Comparison of ENCODE assay signal across 8 cellular contexts in genomic region chr1:155093938-155094621, GRCh38. TPM values are rescaled to one million over a fixed set of nuclear protein-coding genes. Genes with fewer than 3 reads are reported as not detected.
DNase-seq lines count a peak whose midpoint lies in the region; ATAC-seq and TF ChIP-seq lines count a peak whose summit lies in the region.

No MANE protein-coding gene starts in this region.

- peak; percentile 60 for TF ChIP-seq CTCF in OCI-LY7 (conservative IDR thresholded peaks at IDR 0.05; ENCODE audit: low read length)

- DNase-seq in HT-29 (ENCODE audit: low spot score) (peak; percentile 57), OCI-LY7 (ENCODE audit: low spot score) (peak; percentile 48), dermis microvascular lymphatic vessel endothelial cell (ENCODE audit: low read depth in 2 of 2) (peak; percentile 43 to 77), myocyte (ENCODE audit: low read depth) (peak; percentile 50)
- DNase-seq in activated CD4-positive, CD25-positive, alpha-beta regulatory T cell treated with anti-CD3 and anti-CD28 coated beads, Interleukin-2, amount 50 U/mL, for 72 hours, result no peak

- H3K4me1 ChIP-seq in BLaER1 (peaks cover 47% of the 10 kb centered on the region), OCI-LY7 (ENCODE audit: insufficient read depth, low read length, poor library complexity, severe bottlenecking) (peaks cover 7% of the 10 kb centered on the region)

- H2AFZ ChIP-seq in OCI-LY7 (ENCODE audit: low read length), result no peak overlapping the region

- POLR2A ChIA-PET in OCI-LY7 (lab: Charles Lee), result no interaction called here

- BruUV-seq in OCI-LY7 (replicated peaks; lab: Mats Ljungman, UMichigan), result no TSS peak

- H3K27ac ChIP-seq in BLaER1 (peak overlapping the region; percentile 35), OCI-LY7 (ENCODE audit: low read depth, low read length, poor library complexity, severe bottlenecking) (no peak overlapping the region)

- H3K4me2 ChIP-seq in BLaER1, result peak overlapping the region; percentile 78
- no peak overlapping the region; the same call in 1 of the 2 replicates for H3K4me2 ChIP-seq in OCI-LY7 (ENCODE audit: low read length)

- ATAC-seq in HG02885 (IDR thresholded peaks at IDR 0.05; ENCODE audit: poor library complexity, unreplicated experiment) (no peak), HG02970 (IDR thresholded peaks at IDR 0.05; ENCODE audit: low FRiP score, unreplicated experiment) (no peak)

- H3K79me2 ChIP-seq in OCI-LY7 (ENCODE audit: insufficient read depth, low read depth, low read length), result no peaks in the 10 kb centered on the region

- no peaks in the 10 kb centered on the region for H3K36me3 ChIP-seq in BLaER1
- H3K36me3 ChIP-seq in OCI-LY7 (ENCODE audit: insufficient read depth, low read length), result no peaks in the 10 kb centered on the region

- CTCF ChIA-PET in OCI-LY7 (lab: Charles Lee; ENCODE audit: unreplicated experiment), result no interaction called here

- intact Hi-C loops in OCI-LY7 (cut with micrococcal nuclease; ENCODE audit: unreplicated experiment), result no loop called here

- H3K4me3 ChIP-seq in BLaER1, result no peak overlapping the region
- no peak overlapping the region for H3K4me3 ChIP-seq in OCI-LY7 (ENCODE audit: low read depth, low read length, poor library complexity, severe bottlenecking)

- H3K9me2 ChIP-seq in OCI-LY7 (ENCODE audit: insufficient read depth, low read length), result no peaks in the 10 kb centered on the region

- H4K20me1 ChIP-seq in BLaER1 (no peaks in the 10 kb centered on the region), OCI-LY7 (ENCODE audit: insufficient read depth, low read length) (no peaks in the 10 kb centered on the region)

- H3K27me3 ChIP-seq in BLaER1, result no peaks in the 10 kb centered on the region

- H3K9ac ChIP-seq in BLaER1, result peak overlapping the region; percentile 52

- H3K9me3 ChIP-seq in BLaER1, result no peaks in the 10 kb centered on the region
- no peaks in the 10 kb centered on the region for H3K9me3 ChIP-seq in OCI-LY7 (ENCODE audit: low read length)

RNA-seq across cellular contexts. Expression of gene EFNA3, which starts 15.4 kb away (rescaled TPM):
- 2.4 and 3.9 TPM in 2 replicates for total RNA-seq in HT-29 (2014; rRNA removed; shearing (Covaris generic))
- 5.7 and 6.7 TPM in 2 replicates for total RNA-seq in OCI-LY7 (2014; rRNA removed; shearing (Covaris generic))
- total RNA-seq in OCI-LY7 (2022), result 4.8 and 10.8 TPM in 2 replicates
- 1.3 and 1.6 TPM in 2 replicates for total RNA-seq in dermis microvascular lymphatic vessel endothelial cell
- 0.56 and 0.88 TPM in 2 replicates for total RNA-seq in myocyte
- 4.6 TPM for polyA plus RNA-seq in myocyte (2012)

RNA-seq across cellular contexts. Expression of gene EFNA4, which starts 30.5 kb away (rescaled TPM):
- total RNA-seq in HT-29 (2014; rRNA removed; shearing (Covaris generic)), result 34.6 and 45.0 TPM in 2 replicates
- 10.5 and 11.5 TPM in 2 replicates for total RNA-seq in OCI-LY7 (2014; rRNA removed; shearing (Covaris generic))
- total RNA-seq in OCI-LY7 (2022) (9.0 and 10.1 TPM in 2 replicates), dermis microvascular lymphatic vessel endothelial cell (12.2 and 17.4 TPM in 2 replicates), myocyte (4.9 and 8.3 TPM in 2 replicates)
- polyA plus RNA-seq in myocyte (2012), result 6.4 TPM

RNA-seq across cellular contexts. Expression of gene EFNA1, which starts 33.6 kb away (rescaled TPM):
- 49.8 and 62.7 TPM in 2 replicates for total RNA-seq in HT-29 (2014; rRNA removed; shearing (Covaris generic))
- not detected in 2 replicates for total RNA-seq in OCI-LY7 (2014; rRNA removed; shearing (Covaris generic))
- total RNA-seq in OCI-LY7 (2022) (not detected in 2 replicates), dermis microvascular lymphatic vessel endothelial cell (132 and 215 TPM in 2 replicates), myocyte (0.59 and 1.4 TPM in 2 replicates)
- polyA plus RNA-seq in myocyte (2012), result 4.8 TPM

RNA-seq across cellular contexts. Expression of gene SLC50A1, which starts 41.6 kb away (rescaled TPM):
- total RNA-seq in HT-29 (2014; rRNA removed; shearing (Covaris generic)), result 38.8 and 47.5 TPM in 2 replicates
- total RNA-seq in OCI-LY7 (2014; rRNA removed; shearing (Covaris generic)), result 11.6 and 12.3 TPM in 2 replicates
- 46.1 and 48.0 TPM in 2 replicates for total RNA-seq in OCI-LY7 (2022)
- 48.5 and 48.7 TPM in 2 replicates for total RNA-seq in dermis microvascular lymphatic vessel endothelial cell
- 12.2 and 13.4 TPM in 2 replicates for total RNA-seq in myocyte
- 33.5 TPM for polyA plus RNA-seq in myocyte (2012)

RNA-seq across cellular contexts. Expression of gene ADAM15, which starts 43.0 kb away (rescaled TPM):
- 177 and 185 TPM in 2 replicates for total RNA-seq in HT-29 (2014; rRNA removed; shearing (Covaris generic))
- total RNA-seq in OCI-LY7 (2014; rRNA removed; shearing (Covaris generic)), result 14.2 and 19.7 TPM in 2 replicates
- total RNA-seq in OCI-LY7 (2022) (50.4 and 56.1 TPM in 2 replicates), dermis microvascular lymphatic vessel endothelial cell (176 and 178 TPM in 2 replicates), myocyte (27.3 and 33.3 TPM in 2 replicates)
- polyA plus RNA-seq in myocyte (2012), result 51.7 TPM

Comparison
In these comparisons a context has a peak if more than half of its experiments do, and no peak if none do; other contexts are left out.
1. RNA of gene EFNA1, which starts 33.6 kb away (total RNA-seq): 132 to 215 TPM in dermis microvascular lymphatic vessel endothelial cell and 49.8 to 62.7 TPM in HT-29; 0.59 to 1.4 TPM in myocyte and not detected in OCI-LY7; every median in the first group is over 10 times any median in the second.